In genomic region chr6:158835616-158836221, GRCh38 we compare ENCODE assay signal across 11 cellular contexts. TPM values are rescaled to one million over a fixed set of nuclear protein-coding genes. Genes with fewer than 3 reads are reported as not detected.
A peak's percentile ranks its signal among the peaks of the same experiment; 100 is the strongest.
DNase-seq lines count a peak whose midpoint lies in the region; ATAC-seq and TF ChIP-seq lines count a peak whose summit lies in the region.
"Had no signal": no experiment of that assay in that cellular context is flagged by ENCODE, and none has a peak within 500 bp of the region (broad histone marks: within the 10 kb centered on the region; RNA-seq: fewer than 3 reads in every experiment).

No MANE protein-coding gene starts in this region.

- ATAC-seq in GM18873 (IDR thresholded peaks at IDR 0.05; ENCODE audit: low FRiP score, unreplicated experiment) (no peak), HG02623 (IDR thresholded peaks at IDR 0.05; ENCODE audit: unreplicated experiment) (no peak)

- DNase-seq in NOMO-1 treated with dmso at 0.1 percent for 144 hours (lab: John Stamatoyannopoulos, UW; ENCODE audit: unreplicated experiment): peak; percentile 20
- DNase-seq in NOMO-1 treated with DMSO at 0.1 percent for 48 hours (lab: John Stamatoyannopoulos, UW; ENCODE audit: unreplicated experiment): no peak
- peak in 1 of 2 donors; percentile 77 for DNase-seq in fibroblast of lung (ENCODE audit: low read depth in 2 of 2)
- DNase-seq in mesothelial cell of epicardium (ENCODE audit: low spot score in 2 of 2, unreplicated experiment in 2 of 2): peak in 1 of 2 experiments; percentile 59
- DNase-seq in hippocampal formation (lab: John Stamatoyannopoulos, UW): no peak
- no peak for DNase-seq in activated naive CD4-positive, alpha-beta T cell treated with Interleukin-2 at 50 U/mL for 16 hours

- H3K36me3 ChIP-seq in fibroblast of lung (ENCODE audit: control insufficient read depth, insufficient read depth, low read length): no peaks in the 10 kb centered on the region
- H3K36me3 ChIP-seq: SJCRH30 had no signal

- H3K9ac ChIP-seq in fibroblast of lung (ENCODE audit: insufficient read depth, low read length): peak overlapping the region; percentile 3

- peak overlapping the region in 2 of 4 experiments; percentile 23 to 40 for H3K4me3 ChIP-seq in fibroblast of lung (replicated peaks in 1 of 4; ENCODE audit: control extremely low read depth in 1 of 4, insufficient read depth in 1 of 4, low read depth in 3 of 4, low read length in 4 of 4)
- H3K4me3 ChIP-seq: A549, SJCRH30 had no signal

- H3K4me3 Mint-ChIP-seq in mesothelial cell of epicardium: peak overlapping the region; percentile 32
- H3K4me3 Mint-ChIP-seq: central memory CD8-positive, alpha-beta T cell had no signal

- H3K9me3 ChIP-seq in fibroblast of lung (ENCODE audit: control insufficient read depth, insufficient read depth, low read depth, low read length): no peaks in the 10 kb centered on the region
- H3K9me3 ChIP-seq: A549, SJCRH30 had no signal

- H3K9me3 Mint-ChIP-seq in mesothelial cell of epicardium: peaks cover 6% of the 10 kb centered on the region
- H3K9me3 Mint-ChIP-seq: central memory CD8-positive, alpha-beta T cell had no signal

- no peak for TF ChIP-seq CTCF in fibroblast of lung (conservative IDR thresholded peaks at IDR 0.05 in 1 of 2, IDR thresholded peaks at IDR 0.05 in 1 of 2; ENCODE audit: low read depth in 1 of 2, low read length in 2 of 2)
- TF ChIP-seq CTCF in mesothelial cell of epicardium (IDR thresholded peaks at IDR 0.05; ENCODE audit: unreplicated experiment): no peak

- peaks cover 3% of the 10 kb centered on the region for H3K36me3 Mint-ChIP-seq in mesothelial cell of epicardium

- peaks cover 7% of the 10 kb centered on the region for H3K4me1 ChIP-seq in fibroblast of lung (ENCODE audit: control insufficient read depth, extremely low read depth, insufficient read depth, low read length)
- H3K4me1 ChIP-seq: A549, SJCRH30 had no signal

- H3K27me3 ChIP-seq in fibroblast of lung (ENCODE audit: control insufficient read depth, insufficient read depth, low read length): no peaks in the 10 kb centered on the region
- H3K27me3 ChIP-seq: SJCRH30 had no signal

- peak overlapping the region; percentile 68 for H3K27ac Mint-ChIP-seq in mesothelial cell of epicardium

- H2AFZ ChIP-seq in fibroblast of lung (ENCODE audit: low read length): peak overlapping the region; percentile 92

- no peaks in the 10 kb centered on the region for H3K27me3 Mint-ChIP-seq in mesothelial cell of epicardium (ENCODE audit: low read depth)

- H3K4me1 Mint-ChIP-seq in mesothelial cell of epicardium: peaks cover 44% of the 10 kb centered on the region

- peak overlapping the region; percentile 57 for H3K27ac ChIP-seq in fibroblast of lung (ENCODE audit: insufficient read depth, low read length)
- H3K27ac ChIP-seq: SJCRH30 had no signal

- H3K4me2 ChIP-seq in fibroblast of lung (ENCODE audit: extremely low read depth, insufficient read depth, low read length): peak overlapping the region; percentile 82
- H3K4me2 ChIP-seq: A549 had no signal

- H4K20me1 ChIP-seq in fibroblast of lung (ENCODE audit: control insufficient read depth, extremely low read depth, insufficient read depth, low read length): no peaks in the 10 kb centered on the region

- no peaks in the 10 kb centered on the region for H3K79me2 ChIP-seq in fibroblast of lung (ENCODE audit: control insufficient read depth, insufficient read depth, low read length)

RNA-seq across cellular contexts. Expression of gene EZR, which starts 16.6 kb away (rescaled TPM):
- 55.2 and 89.0 TPM in 2 replicates for total RNA-seq in fibroblast of lung
- polyA plus RNA-seq in fibroblast of lung: 105 and 132 TPM in 2 replicates
- 103 and 125 TPM in 2 replicates for polyA plus RNA-seq in fibroblast of lung (2012)
- 108 and 119 TPM in 2 replicates for polyA minus RNA-seq in fibroblast of lung (ENCODE audit: low replicate concordance)
- 195 to 208 TPM (median 204 TPM) in 3 replicates for total RNA-seq in mesothelial cell of epicardium
